ENCODE assay signal across 1 cellular context in genomic region chr4:4659871-4660651, GRCh38.
TF ChIP-seq lines count a peak whose summit lies in the region.

No MANE protein-coding gene starts in this region.

TF ChIP-seq in HepG2, 621 proteins besides CTCF, POLR2A, EP300 and RAD21 (continued from another document):
- TF ChIP-seq HNF1A (IDR thresholded peaks at IDR 0.05; ENCODE audit: low read depth): no peak
- TF ChIP-seq HNF1A (CRISPR knock-in tag; IDR thresholded peaks at IDR 0.05; ENCODE audit: borderline replicate concordance): no peak
